1 cellular context compared by ENCODE assay signal in genomic region chr19:34838248-34838647, GRCh38.
TF ChIP-seq lines count a peak whose summit lies in the region.

No MANE protein-coding gene starts in this region.

TF ChIP-seq in GM23338, 12 proteins besides CTCF, POLR2A, EP300 and RAD21 (continued from another document):
- TF ChIP-seq, protein P1, sequence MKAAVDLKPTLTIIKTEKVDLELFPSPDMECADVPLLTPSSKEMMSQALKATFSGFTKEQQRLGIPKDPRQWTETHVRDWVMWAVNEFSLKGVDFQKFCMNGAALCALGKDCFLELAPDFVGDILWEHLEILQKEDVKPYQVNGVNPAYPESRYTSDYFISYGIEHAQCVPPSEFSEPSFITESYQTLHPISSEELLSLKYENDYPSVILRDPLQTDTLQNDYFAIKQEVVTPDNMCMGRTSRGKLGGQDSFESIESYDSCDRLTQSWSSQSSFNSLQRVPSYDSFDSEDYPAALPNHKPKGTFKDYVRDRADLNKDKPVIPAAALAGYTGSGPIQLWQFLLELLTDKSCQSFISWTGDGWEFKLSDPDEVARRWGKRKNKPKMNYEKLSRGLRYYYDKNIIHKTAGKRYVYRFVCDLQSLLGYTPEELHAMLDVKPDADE (IDR thresholded peaks at IDR 0.05) = no peak
- no peak for TF ChIP-seq ZNF462 (CRISPR knock-in tag; IDR thresholded peaks at IDR 0.05)
- no peak for TF ChIP-seq NANOG (IDR thresholded peaks at IDR 0.05; ENCODE audit: borderline replicate concordance)
- no peak for TF ChIP-seq STAT1 (IDR thresholded peaks at IDR 0.05; ENCODE audit: unreplicated experiment)
